In genomic region chr7:139702811-139703467, GRCh38 we compare ENCODE assay signal across 1 cellular context.
TF ChIP-seq lines count a peak whose summit lies in the region.

No MANE protein-coding gene starts in this region.

TF ChIP-seq in GM12878, 131 proteins besides CTCF, POLR2A, EP300 and RAD21 (continued from another document and continues in another):
- TF ChIP-seq CEBPZ (IDR thresholded peaks at IDR 0.05; ENCODE audit: low read depth, low read length) (no peak), MXI1 (IDR thresholded peaks at IDR 0.05; ENCODE audit: low read depth, low read length) (no peak; the same call in 1 of the 2 replicates), HDGF (IDR thresholded peaks at IDR 0.05) (no peak), YY1 (IDR thresholded peaks at IDR 0.05; ENCODE audit: low read depth, low read length) (peak; percentile 33; the same call in 1 of the 2 replicates), BMI1 (IDR thresholded peaks at IDR 0.05; ENCODE audit: borderline replicate concordance) (no peak), MYB (IDR thresholded peaks at IDR 0.05; ENCODE audit: borderline replicate concordance, low read depth, low read length) (0 out of 2 replicates have a peak, but pooled peaks have one; percentile 39), EGR1 (IDR thresholded peaks at IDR 0.05; ENCODE audit: borderline replicate concordance in 1 of 2, low read depth in 2 of 2, low read length in 2 of 2) (no peak), NFYA (IDR thresholded peaks at IDR 0.05; ENCODE audit: borderline replicate concordance, low read depth, low read length) (no peak), PKNOX1 (IDR thresholded peaks at IDR 0.05) (0 out of 2 replicates have a peak, but pooled peaks have one; percentile 17), TAF1 (IDR thresholded peaks at IDR 0.05; ENCODE audit: borderline replicate concordance, low read depth, low read length) (no peak), ATF7 (IDR thresholded peaks at IDR 0.05; ENCODE audit: low read depth) (no peak), KLF5 (IDR thresholded peaks at IDR 0.05; ENCODE audit: partially characterized antibody) (no peak), DPF2 (IDR thresholded peaks at IDR 0.05) (peak; percentile 34; the same call in 1 of the 2 replicates), RFX5 (IDR thresholded peaks at IDR 0.05; ENCODE audit: low read depth, low read length) (no peak), KAT2A (conservative IDR thresholded peaks at IDR 0.05; ENCODE audit: control insufficient read depth, low read depth, low read length) (no peak), CBX5 (IDR thresholded peaks at IDR 0.05; ENCODE audit: low read depth) (peak; percentile 83; the same call in 1 of the 2 replicates), PML (IDR thresholded peaks at IDR 0.05; ENCODE audit: low read length) (no peak), HSF1 (IDR thresholded peaks at IDR 0.05; ENCODE audit: low read depth, low read length) (no peak), ASH2L (IDR thresholded peaks at IDR 0.05; ENCODE audit: borderline replicate concordance, low read depth) (no peak), MTA2 (IDR thresholded peaks at IDR 0.05; ENCODE audit: low read depth) (no peak), SPI1 (IDR thresholded peaks at IDR 0.05; ENCODE audit: borderline replicate concordance, insufficient read depth, low read depth, low read length) (peak; percentile 26; the same call in 1 of the 2 replicates), WRNIP1 (IDR thresholded peaks at IDR 0.05; ENCODE audit: borderline replicate concordance, low read depth, low read length) (no peak), MEF2B (IDR thresholded peaks at IDR 0.05; ENCODE audit: partially characterized antibody, poor library complexity, severe bottlenecking) (no peak), IKZF2 (IDR thresholded peaks at IDR 0.05) (no peak), RAD51 (IDR thresholded peaks at IDR 0.05) (no peak), SIX5 (IDR thresholded peaks at IDR 0.05; ENCODE audit: low read depth, low read length, severe bottlenecking) (no peak), RELA (IDR thresholded peaks at IDR 0.05; ENCODE audit: borderline replicate concordance, partially characterized antibody) (no peak), FOXM1 (IDR thresholded peaks at IDR 0.05; ENCODE audit: low read depth, low read length) (peak; percentile 85), BCL3 (IDR thresholded peaks at IDR 0.05; ENCODE audit: borderline replicate concordance, insufficient read depth, low read depth, low read length, poor library complexity, severe bottlenecking) (no peak), MEF2A (IDR thresholded peaks at IDR 0.05; ENCODE audit: insufficient read depth, low read depth, low read length) (peak; percentile 70), BCLAF1 (IDR thresholded peaks at IDR 0.05) (no peak), CHD4 (IDR thresholded peaks at IDR 0.05) (no peak), ZNF217 (IDR thresholded peaks at IDR 0.05) (no peak), ZBED1 (IDR thresholded peaks at IDR 0.05; ENCODE audit: borderline replicate concordance) (no peak)
- TF ChIP-seq, protein P1, sequence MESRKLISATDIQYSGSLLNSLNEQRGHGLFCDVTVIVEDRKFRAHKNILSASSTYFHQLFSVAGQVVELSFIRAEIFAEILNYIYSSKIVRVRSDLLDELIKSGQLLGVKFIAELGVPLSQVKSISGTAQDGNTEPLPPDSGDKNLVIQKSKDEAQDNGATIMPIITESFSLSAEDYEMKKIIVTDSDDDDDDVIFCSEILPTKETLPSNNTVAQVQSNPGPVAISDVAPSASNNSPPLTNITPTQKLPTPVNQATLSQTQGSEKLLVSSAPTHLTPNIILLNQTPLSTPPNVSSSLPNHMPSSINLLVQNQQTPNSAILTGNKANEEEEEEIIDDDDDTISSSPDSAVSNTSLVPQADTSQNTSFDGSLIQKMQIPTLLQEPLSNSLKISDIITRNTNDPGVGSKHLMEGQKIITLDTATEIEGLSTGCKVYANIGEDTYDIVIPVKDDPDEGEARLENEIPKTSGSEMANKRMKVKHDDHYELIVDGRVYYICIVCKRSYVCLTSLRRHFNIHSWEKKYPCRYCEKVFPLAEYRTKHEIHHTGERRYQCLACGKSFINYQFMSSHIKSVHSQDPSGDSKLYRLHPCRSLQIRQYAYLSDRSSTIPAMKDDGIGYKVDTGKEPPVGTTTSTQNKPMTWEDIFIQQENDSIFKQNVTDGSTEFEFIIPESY (IDR thresholded peaks at IDR 0.05), result no peak
- TF ChIP-seq, protein P2, sequence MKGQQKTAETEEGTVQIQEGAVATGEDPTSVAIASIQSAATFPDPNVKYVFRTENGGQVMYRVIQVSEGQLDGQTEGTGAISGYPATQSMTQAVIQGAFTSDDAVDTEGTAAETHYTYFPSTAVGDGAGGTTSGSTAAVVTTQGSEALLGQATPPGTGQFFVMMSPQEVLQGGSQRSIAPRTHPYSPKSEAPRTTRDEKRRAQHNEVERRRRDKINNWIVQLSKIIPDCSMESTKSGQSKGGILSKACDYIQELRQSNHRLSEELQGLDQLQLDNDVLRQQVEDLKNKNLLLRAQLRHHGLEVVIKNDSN (IDR thresholded peaks at IDR 0.05; ENCODE audit: borderline replicate concordance, extremely low read length, insufficient read depth, low read depth, low read length), result no peak
- TF ChIP-seq, protein P3, sequence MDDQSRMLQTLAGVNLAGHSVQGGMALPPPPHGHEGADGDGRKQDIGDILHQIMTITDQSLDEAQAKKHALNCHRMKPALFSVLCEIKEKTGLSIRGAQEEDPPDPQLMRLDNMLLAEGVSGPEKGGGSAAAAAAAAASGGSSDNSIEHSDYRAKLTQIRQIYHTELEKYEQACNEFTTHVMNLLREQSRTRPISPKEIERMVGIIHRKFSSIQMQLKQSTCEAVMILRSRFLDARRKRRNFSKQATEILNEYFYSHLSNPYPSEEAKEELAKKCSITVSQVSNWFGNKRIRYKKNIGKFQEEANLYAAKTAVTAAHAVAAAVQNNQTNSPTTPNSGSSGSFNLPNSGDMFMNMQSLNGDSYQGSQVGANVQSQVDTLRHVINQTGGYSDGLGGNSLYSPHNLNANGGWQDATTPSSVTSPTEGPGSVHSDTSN (IDR thresholded peaks at IDR 0.05; ENCODE audit: insufficient replicate concordance, low read depth, low read length), result no peak
- TF ChIP-seq, protein P4, sequence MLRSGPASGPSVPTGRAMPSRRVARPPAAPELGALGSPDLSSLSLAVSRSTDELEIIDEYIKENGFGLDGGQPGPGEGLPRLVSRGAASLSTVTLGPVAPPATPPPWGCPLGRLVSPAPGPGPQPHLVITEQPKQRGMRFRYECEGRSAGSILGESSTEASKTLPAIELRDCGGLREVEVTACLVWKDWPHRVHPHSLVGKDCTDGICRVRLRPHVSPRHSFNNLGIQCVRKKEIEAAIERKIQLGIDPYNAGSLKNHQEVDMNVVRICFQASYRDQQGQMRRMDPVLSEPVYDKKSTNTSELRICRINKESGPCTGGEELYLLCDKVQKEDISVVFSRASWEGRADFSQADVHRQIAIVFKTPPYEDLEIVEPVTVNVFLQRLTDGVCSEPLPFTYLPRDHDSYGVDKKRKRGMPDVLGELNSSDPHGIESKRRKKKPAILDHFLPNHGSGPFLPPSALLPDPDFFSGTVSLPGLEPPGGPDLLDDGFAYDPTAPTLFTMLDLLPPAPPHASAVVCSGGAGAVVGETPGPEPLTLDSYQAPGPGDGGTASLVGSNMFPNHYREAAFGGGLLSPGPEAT (IDR thresholded peaks at IDR 0.05; ENCODE audit: low read depth), result no peak
- TF ChIP-seq, protein P5, sequence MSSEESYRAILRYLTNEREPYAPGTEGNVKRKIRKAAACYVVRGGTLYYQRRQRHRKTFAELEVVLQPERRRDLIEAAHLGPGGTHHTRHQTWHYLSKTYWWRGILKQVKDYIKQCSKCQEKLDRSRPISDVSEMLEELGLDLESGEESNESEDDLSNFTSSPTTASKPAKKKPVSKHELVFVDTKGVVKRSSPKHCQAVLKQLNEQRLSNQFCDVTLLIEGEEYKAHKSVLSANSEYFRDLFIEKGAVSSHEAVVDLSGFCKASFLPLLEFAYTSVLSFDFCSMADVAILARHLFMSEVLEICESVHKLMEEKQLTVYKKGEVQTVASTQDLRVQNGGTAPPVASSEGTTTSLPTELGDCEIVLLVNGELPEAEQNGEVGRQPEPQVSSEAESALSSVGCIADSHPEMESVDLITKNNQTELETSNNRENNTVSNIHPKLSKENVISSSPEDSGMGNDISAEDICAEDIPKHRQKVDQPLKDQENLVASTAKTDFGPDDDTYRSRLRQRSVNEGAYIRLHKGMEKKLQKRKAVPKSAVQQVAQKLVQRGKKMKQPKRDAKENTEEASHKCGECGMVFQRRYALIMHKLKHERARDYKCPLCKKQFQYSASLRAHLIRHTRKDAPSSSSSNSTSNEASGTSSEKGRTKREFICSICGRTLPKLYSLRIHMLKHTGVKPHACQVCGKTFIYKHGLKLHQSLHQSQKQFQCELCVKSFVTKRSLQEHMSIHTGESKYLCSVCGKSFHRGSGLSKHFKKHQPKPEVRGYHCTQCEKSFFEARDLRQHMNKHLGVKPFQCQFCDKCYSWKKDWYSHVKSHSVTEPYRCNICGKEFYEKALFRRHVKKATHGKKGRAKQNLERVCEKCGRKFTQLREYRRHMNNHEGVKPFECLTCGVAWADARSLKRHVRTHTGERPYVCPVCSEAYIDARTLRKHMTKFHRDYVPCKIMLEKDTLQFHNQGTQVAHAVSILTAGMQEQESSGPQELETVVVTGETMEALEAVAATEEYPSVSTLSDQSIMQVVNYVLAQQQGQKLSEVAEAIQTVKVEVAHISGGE (CRISPR knock-in tag; IDR thresholded peaks at IDR 0.05), result no peak
